Comparison of ENCODE assay signal across 31 cellular contexts in the genomic region with DNA sequence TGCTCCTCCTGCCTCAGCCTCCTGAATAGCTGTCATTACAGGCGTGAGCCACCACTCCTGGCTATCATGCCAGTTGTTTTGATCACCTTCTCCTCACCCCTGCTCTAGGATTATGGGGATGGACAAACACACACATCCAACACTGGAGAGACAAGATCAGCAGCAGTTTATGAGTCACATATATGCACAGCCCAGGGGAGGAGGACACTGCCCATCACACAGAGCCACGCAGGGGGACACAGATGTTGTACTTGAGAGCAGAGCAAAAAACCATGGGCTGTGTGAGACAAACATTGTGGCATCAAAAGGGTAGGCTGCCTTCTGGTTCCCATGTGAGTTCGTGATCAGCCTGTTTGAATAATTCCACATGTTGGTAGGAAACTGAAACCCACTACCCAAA. TPM values are rescaled to one million over a fixed set of nuclear protein-coding genes. Genes with fewer than 3 reads are reported as not detected.
"Had no signal": no experiment of that assay in that cellular context is flagged by ENCODE, and none has a peak within 500 bp of the region (broad histone marks: within the 10 kb centered on the region; RNA-seq: fewer than 3 reads in every experiment).

No MANE protein-coding gene starts in this region.

- ATAC-seq: foreskin keratinocyte, gastroesophageal sphincter, heart right ventricle, left cardiac atrium, left lung, mucosa of descending colon, sciatic nerve had no signal

- H3K4me3 Mint-ChIP-seq: mesothelial cell of epicardium; natural killer cell treated with Interleukin-12 subunit alpha and Interleukin-12 subunit beta and Interleukin-15 and Interleukin-18, amount 100 ng/mL, for 72 hours; neural progenitor cell had no signal

- H3K27me3 Mint-ChIP-seq: naive B cell; natural killer cell treated with Interleukin-12 subunit alpha and Interleukin-12 subunit beta and Interleukin-15 and Interleukin-18, amount 100 ng/mL, for 72 hours had no signal

- H3K27ac Mint-ChIP-seq: mesothelial cell of epicardium; natural killer cell treated with Interleukin-12 subunit alpha and Interleukin-12 subunit beta and Interleukin-15 and Interleukin-18, amount 100 ng/mL, for 72 hours; neural progenitor cell had no signal

- H3K9me3 Mint-ChIP-seq: mesothelial cell of epicardium; natural killer cell treated with Interleukin-12 subunit alpha and Interleukin-12 subunit beta and Interleukin-15 and Interleukin-18, amount 100 ng/mL, for 72 hours had no signal

- H3K27ac ChIP-seq: coronary artery, esophagus muscularis mucosa, foreskin keratinocyte, gastroesophageal sphincter, heart right ventricle, left lung, neural progenitor cell, ovary, stomach, vagina had no signal

- H3K27me3 ChIP-seq: esophagus muscularis mucosa, foreskin keratinocyte, gastroesophageal sphincter, heart right ventricle, left lung, neural progenitor cell, ovary, stomach, thyroid gland, vagina had no signal

- H3K4me1 Mint-ChIP-seq: mesothelial cell of epicardium, neural progenitor cell had no signal

- H3K36me3 Mint-ChIP-seq: naive B cell; natural killer cell treated with Interleukin-12 subunit alpha and Interleukin-12 subunit beta and Interleukin-15 and Interleukin-18, amount 100 ng/mL, for 72 hours had no signal

- DNase-seq: dermis blood vessel endothelial cell; effector memory CD4-positive, alpha-beta T cell; foreskin keratinocyte; heart right ventricle; hippocampal formation; left cardiac atrium; left lung; mesenchymal stem cell; mucosa of descending colon; naive B cell; ovary; stimulated activated CD4-positive, alpha-beta T cell treated with anti-CD3 and anti-CD28 coated beads, Interleukin-12 subunit alpha, Interleukin-12 subunit beta, amount 100 ng/mL, for 4 hours; stimulated activated CD4-positive, alpha-beta T cell treated with anti-CD3 and anti-CD28 coated beads, Interleukin-1b, Interleukin-23, amount 100 ng/mL, for 48 hours; stimulated activated CD4-positive, alpha-beta T cell treated with anti-CD3 and anti-CD28 coated beads, Interleukin-4, amount 100 ng/mL, for 1 hour; stimulated activated CD8-positive, alpha-beta memory T cell treated with anti-CD3 and anti-CD28 coated beads, Interleukin-4, amount 100 ng/mL, for 48 hours; stimulated activated naive CD4-positive, alpha-beta T cell treated with Interleukin-2 at 50 U/mL for 16 hours; stomach; thyroid gland; trophoblast cell had no signal

- H3K9me3 ChIP-seq: esophagus muscularis mucosa, gastroesophageal sphincter, heart right ventricle, left lung, mucosa of descending colon, ovary, stomach, thyroid gland, vagina had no signal

- H3K36me3 ChIP-seq: esophagus muscularis mucosa, gastroesophageal sphincter, heart right ventricle, left lung, neural progenitor cell, ovary, stomach, thyroid gland, vagina had no signal

- H3K4me3 ChIP-seq: coronary artery, esophagus muscularis mucosa, gastroesophageal sphincter, heart right ventricle, left lung, mucosa of descending colon, neural progenitor cell, ovary, smooth muscle cell, stomach, thyroid gland, vagina had no signal

- H3K4me1 ChIP-seq: esophagus muscularis mucosa, foreskin keratinocyte, gastroesophageal sphincter, left lung, neural progenitor cell, stomach, vagina had no signal

RNA-seq across cellular contexts. Expression of gene EDARADD, which starts 32.1 kb away (rescaled TPM):
- total RNA-seq: dermis blood vessel endothelial cell, endothelial cell of umbilical vein, fibroblast of lung, lung microvascular endothelial cell had no signal
- polyA plus RNA-seq: endothelial cell of umbilical vein, fibroblast of lung had no signal
